8 cellular contexts compared by ENCODE assay signal in genomic region chr4:143514432-143514831, GRCh38. TPM values are rescaled to one million over a fixed set of nuclear protein-coding genes. Genes with fewer than 3 reads are reported as not detected.
A peak's percentile ranks its signal among the peaks of the same experiment; 100 is the strongest.
DNase-seq lines count a peak whose midpoint lies in the region; TF ChIP-seq lines count a peak whose summit lies in the region.

No MANE protein-coding gene starts in this region.

- peak overlapping the region; percentile 78 to 97 (median 91) for H3K4me2 ChIP-seq in BLaER1 treated with 17β-estradiol and CSF1 and Interleukin-3, amounts not matched to agents 10 nM and 100 nM
- H3K4me2 ChIP-seq in trophoblast cell (ENCODE audit: low read length) = peak overlapping the region; percentile 84

- intact Hi-C loops in left ventricle myocardium inferior (cut with micrococcal nuclease) = no loop called here

- no peak overlapping the region for H2BK12ac ChIP-seq in trophoblast cell (ENCODE audit: low read length)

- peaks cover 16 to 41% (median 30%) of the 10 kb centered on the region in 10 experiments for H3K4me1 ChIP-seq in BLaER1 treated with 17β-estradiol and CSF1 and Interleukin-3, amounts not matched to agents 10 nM and 100 nM
- peaks cover 65% of the 10 kb centered on the region for H3K4me1 ChIP-seq in left ventricle myocardium inferior
- no peaks in the 10 kb centered on the region for H3K4me1 ChIP-seq in trophoblast cell (ENCODE audit: control insufficient read depth in 1 of 2, insufficient read depth in 2 of 2, low read length in 2 of 2)

- no peaks in the 10 kb centered on the region for H3K27me3 ChIP-seq in BLaER1 treated with 17β-estradiol and CSF1 and Interleukin-3, amounts not matched to agents 10 nM and 100 nM
- H3K27me3 ChIP-seq in H7 (ENCODE audit: control insufficient read depth, insufficient read depth, low read length) (no peaks in the 10 kb centered on the region), left ventricle myocardium inferior (ENCODE audit: low read depth) (no peaks in the 10 kb centered on the region), trophoblast cell (ENCODE audit: insufficient read depth, low read length) (no peaks in the 10 kb centered on the region)

- peaks cover 22 to 34% (median 23%) of the 10 kb centered on the region in 11 experiments for H3K36me3 ChIP-seq in BLaER1 treated with 17β-estradiol and CSF1 and Interleukin-3, amounts not matched to agents 10 nM and 100 nM
- H3K36me3 ChIP-seq in H7 (replicated peaks; ENCODE audit: control insufficient read depth, insufficient read depth, low read length) = peaks cover 4% of the 10 kb centered on the region; the same call in 1 of the 2 replicates
- peaks cover 22% of the 10 kb centered on the region for H3K36me3 ChIP-seq in left ventricle myocardium inferior
- H3K36me3 ChIP-seq in trophoblast cell (ENCODE audit: control insufficient read depth in 1 of 2, insufficient read depth in 2 of 2, low read length in 2 of 2) = peaks cover 0 to 3% of the 10 kb centered on the region in 2 experiments

- no peak overlapping the region for H2BK120ac ChIP-seq in trophoblast cell (ENCODE audit: insufficient read depth, low read length, poor library complexity)

- H3K9ac ChIP-seq in BLaER1 treated with 17β-estradiol and CSF1 and Interleukin-3, amounts not matched to agents 10 nM and 100 nM = peak overlapping the region; percentile 86 to 94 (median 93)
- peak overlapping the region; percentile 68 for H3K9ac ChIP-seq in trophoblast cell (ENCODE audit: low read length)

- WGBS in trophoblast cell (ENCODE audit: extremely low coverage, insufficient coverage, insufficient read length) = no CpG with 5 or more reads among the region's 18 CpGs

- peak overlapping the region; percentile 86 to 94 (median 91) for H3K27ac ChIP-seq in BLaER1 treated with 17β-estradiol and CSF1 and Interleukin-3, amounts not matched to agents 10 nM and 100 nM
- H3K27ac ChIP-seq in left ventricle myocardium inferior (replicated peaks) (peak overlapping the region; percentile 98), trophoblast cell (ENCODE audit: low read depth, low read length) (peak overlapping the region; percentile 91)

- no peak overlapping the region for H4K8ac ChIP-seq in trophoblast cell (ENCODE audit: low read depth, low read length)

- no peak overlapping the region for H2AFZ ChIP-seq in trophoblast cell (ENCODE audit: insufficient read depth, low read length, poor library complexity)

- DNase-seq in H7 (peak; percentile 33), OCI-M1 (lab: John Stamatoyannopoulos, UW) (peak; percentile 72), amygdala (lab: John Stamatoyannopoulos, UW) (peak in 46 of 56 donors; percentile 3 to 66 (median 26)), left ventricle myocardium inferior (peak; percentile 40), trophoblast cell (peak; percentile 2 to 33), NCI-H187 treated with DMSO at 0.1 percent for 48 hours (lab: John Stamatoyannopoulos, UW) (no peak), T-helper 9 cell (no peak)

- peaks cover 13% of the 10 kb centered on the region for H3K79me2 ChIP-seq in trophoblast cell (ENCODE audit: control insufficient read depth, insufficient read depth, low read length, poor library complexity)

- H3K4me3 ChIP-seq in BLaER1 treated with 17β-estradiol and CSF1 and Interleukin-3, amounts not matched to agents 10 nM and 100 nM = peak overlapping the region; percentile 65 to 97 (median 89)
- H3K4me3 ChIP-seq in H7 (ENCODE audit: insufficient read depth, low read depth, low read length) = peak overlapping the region; percentile 98
- peak overlapping the region; percentile 92 for H3K4me3 ChIP-seq in left ventricle myocardium inferior
- peak overlapping the region; percentile 98 for H3K4me3 ChIP-seq in trophoblast cell (ENCODE audit: low read depth, low read length)

- no peak overlapping the region for H3K23ac ChIP-seq in trophoblast cell (ENCODE audit: low read length)

- H3K18ac ChIP-seq in trophoblast cell (ENCODE audit: low read length) = no peak overlapping the region

- peak overlapping the region; percentile 96 for H3K4ac ChIP-seq in trophoblast cell (ENCODE audit: low read depth, low read length)

- no peak overlapping the region for H2BK5ac ChIP-seq in trophoblast cell (ENCODE audit: low read depth, low read length, poor library complexity)

- H3K14ac ChIP-seq in trophoblast cell (ENCODE audit: low read length) = no peak overlapping the region

- peaks cover 10% of the 10 kb centered on the region for H3K79me1 ChIP-seq in trophoblast cell (ENCODE audit: low read length)

- H4K20me1 ChIP-seq in BLaER1 treated with 17β-estradiol and CSF1 and Interleukin-3, amounts not matched to agents 10 nM and 100 nM = peaks cover 27 to 59% (median 56%) of the 10 kb centered on the region in 11 experiments; a peak in 21 of 22 replicates

- no peak overlapping the region for H2AK5ac ChIP-seq in trophoblast cell (ENCODE audit: low read length)

- H4K91ac ChIP-seq in trophoblast cell (ENCODE audit: low read depth, low read length) = peak overlapping the region; percentile 8

- peak overlapping the region; percentile 55 for H4K12ac ChIP-seq in trophoblast cell (ENCODE audit: low read depth, low read length)

- H3K9me3 ChIP-seq in BLaER1 treated with 17β-estradiol and CSF1 and Interleukin-3, amounts not matched to agents 10 nM and 100 nM (replicated peaks in 1 of 11) = no peaks in the 10 kb centered on the region
- no peaks in the 10 kb centered on the region for H3K9me3 ChIP-seq in left ventricle myocardium inferior (replicated peaks)
- H3K9me3 ChIP-seq in trophoblast cell (ENCODE audit: insufficient read depth, low read depth, low read length) = no peaks in the 10 kb centered on the region

- no peak for TF ChIP-seq CTCF in left ventricle myocardium inferior (IDR thresholded peaks at IDR 0.05; ENCODE audit: borderline replicate concordance)

RNA-seq across cellular contexts. Expression of gene SMARCA5, which starts 0.9 kb away (rescaled TPM):
- 64.1 and 107 TPM in 2 replicates for total RNA-seq in H7 (2014; rRNA removed; shearing (Covaris generic))
- total RNA-seq in left ventricle myocardium inferior = 36.0 TPM
- 61.0 and 62.1 TPM in 2 replicates for polyA plus RNA-seq in trophoblast cell (2013)

Comparison
In these comparisons a context has a peak if more than half of its experiments do, and no peak if none do; other contexts are left out.
1. DNase-seq: peak in H7 (single experiment), OCI-M1 (single experiment), amygdala (46 of 56), left ventricle myocardium inferior (single experiment) and trophoblast cell (2 of 2); none in NCI-H187 treated with DMSO at 0.1 percent for 48 hours (single experiment) and T-helper 9 cell (single experiment).
2. Peak in every context shown above with its lines, with median percentiles within 50 percentile points of each other: H3K27ac ChIP-seq and H3K4me3 ChIP-seq.